ENCODE assay signal across 9 cellular contexts in genomic region chr2:160061533-160062282, GRCh38. TPM values are rescaled to one million over a fixed set of nuclear protein-coding genes. Genes with fewer than 3 reads are reported as not detected.
DNase-seq lines count a peak whose midpoint lies in the region; ATAC-seq and TF ChIP-seq lines count a peak whose summit lies in the region.
"Had no signal": no experiment of that assay in that cellular context is flagged by ENCODE, and none has a peak within 500 bp of the region (broad histone marks: within the 10 kb centered on the region; RNA-seq: fewer than 3 reads in every experiment).

No MANE protein-coding gene starts in this region.

- H3K27ac Mint-ChIP-seq in CD8-positive, alpha-beta T cell: no peak overlapping the region
- H3K27ac Mint-ChIP-seq in activated CD8-positive, alpha-beta T cell treated with anti-CD3 and anti-CD28 coated beads, Interleukin-2, amount 10 ng/mL, durations not matched to agents 7 days and 5 days: no peak overlapping the region

- no peak for DNase-seq in CD8-positive, alpha-beta T cell
- no peak for DNase-seq in activated CD8-positive, alpha-beta T cell treated with anti-CD3 and anti-CD28 coated beads, Interleukin-2, amount 10 ng/mL, durations not matched to agents 7 days and 5 days
- DNase-seq in left ventricle myocardium superior (peak; percentile 29), retinal pigment epithelial cell (ENCODE audit: low read depth) (no peak), DMS153 (lab: John Stamatoyannopoulos, UW) (no peak), NCI-H1694 (lab: John Stamatoyannopoulos, UW) (no peak), kidney glomerular epithelial cell (lab: John Stamatoyannopoulos, UW) (no peak), NCI-H1092 (lab: John Stamatoyannopoulos, UW) (no peak)

- peaks cover 6% of the 10 kb centered on the region for H3K27me3 ChIP-seq in CD8-positive, alpha-beta T cell (ENCODE audit: insufficient read depth, low read length)

- no peaks in the 10 kb centered on the region for H3K9me3 ChIP-seq in CD8-positive, alpha-beta T cell (ENCODE audit: low read length)

- CTCF ChIA-PET in CD8-positive, alpha-beta T cell (lab: Charles Lee): no interaction called here
- CTCF ChIA-PET in activated CD8-positive, alpha-beta T cell treated with anti-CD3 and anti-CD28 coated beads, Interleukin-2, amount 10 ng/mL, durations not matched to agents 7 days and 5 days (lab: Charles Lee): no interaction called here

- H3K27ac ChIP-seq in CD8-positive, alpha-beta T cell (ENCODE audit: low read depth, low read length): no peak overlapping the region

- H3K27me3 Mint-ChIP-seq in CD8-positive, alpha-beta T cell (ENCODE audit: low read depth): peaks cover 58% of the 10 kb centered on the region
- peaks cover 46% of the 10 kb centered on the region for H3K27me3 Mint-ChIP-seq in activated CD8-positive, alpha-beta T cell treated with anti-CD3 and anti-CD28 coated beads, Interleukin-2, amount 10 ng/mL, durations not matched to agents 7 days and 5 days (ENCODE audit: low read depth)

- peak overlapping the region; percentile 65 for H3K4me3 Mint-ChIP-seq in CD8-positive, alpha-beta T cell
- H3K4me3 Mint-ChIP-seq in activated CD8-positive, alpha-beta T cell treated with anti-CD3 and anti-CD28 coated beads, Interleukin-2, amount 10 ng/mL, durations not matched to agents 7 days and 5 days: peak overlapping the region; percentile 26

- POLR2A ChIA-PET in CD8-positive, alpha-beta T cell (lab: Charles Lee): no interaction called here
- POLR2A ChIA-PET in activated CD8-positive, alpha-beta T cell treated with anti-CD3 and anti-CD28 coated beads, Interleukin-2, amount 10 ng/mL, durations not matched to agents 7 days and 5 days (lab: Charles Lee): no interaction called here

- H3K4me1 ChIP-seq in CD8-positive, alpha-beta T cell (ENCODE audit: insufficient read depth, low read length): peaks cover 5% of the 10 kb centered on the region

- ATAC-seq in CD8-positive, alpha-beta T cell: no peak
- ATAC-seq in activated CD8-positive, alpha-beta T cell treated with anti-CD3 and anti-CD28 coated beads, Interleukin-2, amount 10 ng/mL, durations not matched to agents 7 days and 5 days: no peak
- peak; percentile 17 for ATAC-seq in left ventricle myocardium superior

- no peak for TF ChIP-seq CTCF in CD8-positive, alpha-beta T cell (IDR thresholded peaks at IDR 0.05)
- no peak for TF ChIP-seq CTCF in retinal pigment epithelial cell (conservative IDR thresholded peaks at IDR 0.05; ENCODE audit: low read depth, low read length)

- no peaks in the 10 kb centered on the region for H3K36me3 Mint-ChIP-seq in CD8-positive, alpha-beta T cell
- no peaks in the 10 kb centered on the region for H3K36me3 Mint-ChIP-seq in activated CD8-positive, alpha-beta T cell treated with anti-CD3 and anti-CD28 coated beads, Interleukin-2, amount 10 ng/mL, durations not matched to agents 7 days and 5 days (ENCODE audit: low read depth)

- peaks cover 4% of the 10 kb centered on the region for H3K4me1 Mint-ChIP-seq in CD8-positive, alpha-beta T cell (ENCODE audit: low read depth)
- H3K4me1 Mint-ChIP-seq in activated CD8-positive, alpha-beta T cell treated with anti-CD3 and anti-CD28 coated beads, Interleukin-2, amount 10 ng/mL, durations not matched to agents 7 days and 5 days (ENCODE audit: low read depth): peaks cover 7% of the 10 kb centered on the region

- intact Hi-C loops in CD8-positive, alpha-beta T cell (cut with DNase I, micrococcal nuclease): no loop called here
- intact Hi-C loops in left ventricle myocardium superior (cut with micrococcal nuclease): no loop called here

- H3K36me3 ChIP-seq in CD8-positive, alpha-beta T cell (ENCODE audit: insufficient read depth, low read length): no peaks in the 10 kb centered on the region

- peak overlapping the region; percentile 27 for H3K4me3 ChIP-seq in CD8-positive, alpha-beta T cell (ENCODE audit: low read depth, low read length)
- H3K4me3 ChIP-seq in retinal pigment epithelial cell (ENCODE audit: low read length): peak overlapping the region; percentile 77

- H3K9me3 Mint-ChIP-seq in CD8-positive, alpha-beta T cell: no peaks in the 10 kb centered on the region
- H3K9me3 Mint-ChIP-seq in activated CD8-positive, alpha-beta T cell treated with anti-CD3 and anti-CD28 coated beads, Interleukin-2, amount 10 ng/mL, durations not matched to agents 7 days and 5 days (ENCODE audit: insufficient read depth): no peaks in the 10 kb centered on the region
- H3K9me3 Mint-ChIP-seq: central memory CD8-positive, alpha-beta T cell had no signal

RNA-seq across cellular contexts. Expression of gene PLA2R1, which starts 0.7 kb away (rescaled TPM):
- total RNA-seq in CD8-positive, alpha-beta T cell: not detected
- total RNA-seq in activated CD8-positive, alpha-beta T cell treated with anti-CD3 and anti-CD28 coated beads, Interleukin-2, amount 10 ng/mL, durations not matched to agents 7 days and 5 days: not detected
- total RNA-seq in left ventricle myocardium superior: 2.9 TPM
